In genomic region chrX:137600769-137601168, GRCh38 we compare ENCODE assay signal across 31 cellular contexts. TPM values are rescaled to one million over a fixed set of nuclear protein-coding genes. Genes with fewer than 3 reads are reported as not detected.
"Had no signal": no experiment of that assay in that cellular context is flagged by ENCODE, and none has a peak within 500 bp of the region (broad histone marks: within the 10 kb centered on the region; RNA-seq: fewer than 3 reads in every experiment).

No MANE protein-coding gene starts in this region.

- H3K27ac Mint-ChIP-seq: stimulated activated effector memory CD8-positive, alpha-beta T cell treated with anti-CD3 and anti-CD28 coated beads, Interleukin-12 subunit alpha, Interleukin-12 subunit beta, amount 100 ng/mL, for 72 hours; stimulated activated memory B cell treated with anti-CD40 and anti-IgM and Interleukin-4, amounts not matched to agents 10 μg/mL and 1 μg/mL and 100 μg/mL, for 72 hours; stimulated activated naive B cell treated with anti-CD40 and anti-IgM and Interleukin-4, amounts not matched to agents 10 μg/mL and 1 μg/mL and 100 μg/mL, for 72 hours; stimulated activated naive CD8-positive, alpha-beta T cell treated with anti-CD3 and anti-CD28 coated beads, Interleukin-15, amount 100 ng/mL, for 72 hours; stimulated activated naive CD8-positive, alpha-beta T cell treated with anti-CD3 and anti-CD28 coated beads, Interleukin-15, Interleukin-2, amounts not matched to agents 100 ng/mL and 50 ng/mL, for 24 hours; type B pancreatic cell had no signal

- H3K36me3 ChIP-seq: stomach, suprapubic skin, thoracic aorta, thyroid gland, tibial artery, tibial nerve, transverse colon, upper lobe of left lung, upper lobe of right lung, uterus, vagina had no signal

- H3K4me3 Mint-ChIP-seq: stimulated activated effector memory CD8-positive, alpha-beta T cell treated with anti-CD3 and anti-CD28 coated beads, Interleukin-12 subunit alpha, Interleukin-12 subunit beta, amount 100 ng/mL, for 72 hours; stimulated activated memory B cell treated with anti-CD40 and anti-IgM and Interleukin-4, amounts not matched to agents 10 μg/mL and 1 μg/mL and 100 μg/mL, for 72 hours; stimulated activated naive B cell treated with anti-CD40 and anti-IgM and Interleukin-4, amounts not matched to agents 10 μg/mL and 1 μg/mL and 100 μg/mL, for 72 hours; stimulated activated naive CD8-positive, alpha-beta T cell treated with anti-CD3 and anti-CD28 coated beads, Interleukin-15, Interleukin-2, amounts not matched to agents 100 ng/mL and 50 ng/mL, for 24 hours; type B pancreatic cell had no signal

- H3K27ac ChIP-seq: stomach, suprapubic skin, testis, thoracic aorta, thyroid gland, tibial artery, tibial nerve, transverse colon, upper lobe of left lung, upper lobe of right lung, uterus, vagina had no signal

- H3K4me1 ChIP-seq: stomach, suprapubic skin, testis, thyroid gland, tibial artery, tibial nerve, transverse colon, upper lobe of left lung, upper lobe of right lung, uterus, vagina had no signal

- DNase-seq: stimulated activated CD4-positive, alpha-beta T cell treated with anti-CD3 and anti-CD28 coated beads, Interleukin-2, amount 100 ng/mL, for 48 hours; stimulated activated CD4-positive, alpha-beta T cell treated with anti-CD3 and anti-CD28 coated beads, Interleukin-4, amount 100 ng/mL, for 1 hour; stimulated activated CD4-positive, alpha-beta T cell treated with anti-CD3 and anti-CD28 coated beads, Interleukin-4, amount 100 ng/mL, for 24 hours; stimulated activated CD4-positive, alpha-beta T cell treated with anti-CD3 and anti-CD28 coated beads, Interleukin-4, amount 100 ng/mL, for 4 hours; stimulated activated CD8-positive, alpha-beta memory T cell treated with anti-CD3 and anti-CD28 coated beads, Interleukin-4, amount 100 ng/mL, for 48 hours; stimulated activated naive B cell treated with anti-CD40 and anti-IgM and Interleukin-4, amounts not matched to agents 10 μg/mL and 1 μg/mL and 100 μg/mL, for 72 hours; stimulated activated naive CD4-positive, alpha-beta T cell; stimulated activated naive CD4-positive, alpha-beta T cell treated with Interleukin-2 at 50 U/mL for 16 hours; stimulated activated naive CD8-positive, alpha-beta T cell treated with anti-CD3 and anti-CD28 coated beads, Interleukin-15, amount 100 ng/mL, for 72 hours; stimulated activated naive CD8-positive, alpha-beta T cell treated with anti-CD3 and anti-CD28 coated beads, Interleukin-15, Interleukin-2, amounts not matched to agents 100 U/mL and 50 U/mL, for 24 hours; stomach; substantia nigra; testis; thyroid gland; tibial artery; transverse colon; trophoblast cell; upper lobe of left lung; upper lobe of right lung; uterus had no signal

- H3K4me3 ChIP-seq: stomach, suprapubic skin, testis, thoracic aorta, thyroid gland, tibial artery, tibial nerve, transverse colon, upper lobe of left lung, upper lobe of right lung, uterus, vagina had no signal

- H3K9me3 Mint-ChIP-seq: stimulated activated naive CD8-positive, alpha-beta T cell treated with anti-CD3 and anti-CD28 coated beads, Interleukin-15, amount 100 ng/mL, for 72 hours had no signal

- H3K36me3 Mint-ChIP-seq: stimulated activated effector memory CD8-positive, alpha-beta T cell treated with anti-CD3 and anti-CD28 coated beads, Interleukin-12 subunit alpha, Interleukin-12 subunit beta, amount 100 ng/mL, for 72 hours; stimulated activated memory B cell treated with anti-CD40 and anti-IgM and Interleukin-4, amounts not matched to agents 10 μg/mL and 1 μg/mL and 100 μg/mL, for 72 hours; stimulated activated naive B cell treated with anti-CD40 and anti-IgM and Interleukin-4, amounts not matched to agents 10 μg/mL and 1 μg/mL and 100 μg/mL, for 72 hours; type B pancreatic cell had no signal

- H3K27me3 ChIP-seq: stomach, suprapubic skin, testis, thyroid gland, tibial artery, tibial nerve, transverse colon, upper lobe of left lung, upper lobe of right lung, uterus, vagina had no signal

- H3K27me3 Mint-ChIP-seq: stimulated activated memory B cell treated with anti-CD40 and anti-IgM and Interleukin-4, amounts not matched to agents 10 μg/mL and 1 μg/mL and 100 μg/mL, for 72 hours; stimulated activated naive CD8-positive, alpha-beta T cell treated with anti-CD3 and anti-CD28 coated beads, Interleukin-15, amount 100 ng/mL, for 72 hours; type B pancreatic cell had no signal

- H3K4me1 Mint-ChIP-seq: stimulated activated effector memory CD8-positive, alpha-beta T cell treated with anti-CD3 and anti-CD28 coated beads, Interleukin-12 subunit alpha, Interleukin-12 subunit beta, amount 100 ng/mL, for 72 hours; stimulated activated memory B cell treated with anti-CD40 and anti-IgM and Interleukin-4, amounts not matched to agents 10 μg/mL and 1 μg/mL and 100 μg/mL, for 72 hours; stimulated activated naive B cell treated with anti-CD40 and anti-IgM and Interleukin-4, amounts not matched to agents 10 μg/mL and 1 μg/mL and 100 μg/mL, for 72 hours; stimulated activated naive CD8-positive, alpha-beta T cell treated with anti-CD3 and anti-CD28 coated beads, Interleukin-15, amount 100 ng/mL, for 72 hours had no signal

- H3K9me3 ChIP-seq: suprapubic skin, testis, thoracic aorta, thyroid gland, tibial artery, tibial nerve, transverse colon, upper lobe of left lung, upper lobe of right lung, uterus, vagina had no signal

RNA-seq across cellular contexts. Expression of gene ZIC3, which starts 34.8 kb away (rescaled TPM):
- total RNA-seq: stomach, subcutaneous adipose tissue, suprapubic skin, thoracic aorta, thyroid gland, tibial nerve, transverse colon, upper lobe of right lung, ureter, urinary bladder, uterus, vagina had no signal
